ENCODE assay signal across 8 cellular contexts in the genomic region with DNA sequence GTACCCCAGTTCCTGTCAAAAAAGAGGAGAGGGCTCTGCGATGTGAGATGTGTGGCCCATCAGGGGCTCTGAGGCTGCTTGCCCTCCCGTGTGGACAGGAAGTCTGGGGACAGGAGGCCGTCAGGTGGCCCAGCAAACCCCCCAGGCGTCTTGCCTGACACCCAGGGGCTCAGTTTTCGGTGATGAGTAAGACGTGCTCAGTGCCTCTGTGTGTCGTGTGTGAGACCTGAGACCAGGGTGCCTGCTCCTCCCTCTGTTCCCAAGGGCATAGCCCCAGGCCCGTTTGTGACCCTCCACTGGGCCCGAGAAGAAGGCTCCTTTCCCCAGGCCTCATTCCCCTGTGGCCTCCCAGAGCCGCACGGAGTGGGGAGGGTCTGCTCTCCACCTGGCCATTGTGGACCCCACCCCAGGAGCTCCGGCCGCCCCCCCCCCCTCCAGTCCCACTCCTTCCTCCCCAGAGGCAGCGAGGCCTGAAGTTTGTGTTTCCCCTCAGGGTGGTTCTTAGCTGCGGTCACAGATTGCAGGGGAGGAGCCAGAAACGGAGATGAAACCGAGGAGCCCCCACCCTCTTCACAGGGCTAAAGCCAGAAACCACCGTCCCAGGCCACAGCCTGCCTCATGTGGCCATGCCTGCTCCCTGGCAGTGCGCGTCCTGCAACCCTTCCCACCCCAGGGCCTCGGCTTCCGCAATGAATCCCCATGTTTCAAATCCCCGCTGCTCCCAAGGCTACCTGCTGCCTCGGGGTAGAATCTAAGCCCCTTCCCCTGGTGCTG. TPM values are rescaled to one million over a fixed set of nuclear protein-coding genes. Genes with fewer than 3 reads are reported as not detected.
DNase-seq lines count a peak whose midpoint lies in the region; ATAC-seq and TF ChIP-seq lines count a peak whose summit lies in the region.

No MANE protein-coding gene starts in this region.

- H3K27me3 Mint-ChIP-seq in WTC11 (ENCODE audit: low read depth), result peaks cover 36% of the 10 kb centered on the region

- H3K27ac Mint-ChIP-seq in WTC11, result no peak overlapping the region

- no peaks in the 10 kb centered on the region for H3K36me3 Mint-ChIP-seq in WTC11

- H3K4me1 Mint-ChIP-seq in WTC11, result peaks cover 27% of the 10 kb centered on the region

- H3K9me3 Mint-ChIP-seq in WTC11, result no peaks in the 10 kb centered on the region

- TF ChIP-seq CTCF in WTC11 (IDR thresholded peaks at IDR 0.05), result no peak

- POLR2A ChIA-PET in WTC11 (lab: Charles Lee), result interaction anchor here (0.6 to 2.7 kb wide), 3 partner anchors 10 to 113 kb away, joined by 3 to 20 read pairs (median 9); no protein-coding TSS in a partner anchor

- CTCF ChIA-PET in WTC11 (lab: Charles Lee), result interaction anchor here (0.8 to 2.9 kb wide), 10 partner anchors 9 to 195 kb away, joined by 3 to 25 read pairs (median 8); a partner anchor contains a TSS

- intact Hi-C loops in left colon (cut with DNase I, micrococcal nuclease), result no loop called here

- DNase-seq in NCI-H524 (lab: John Stamatoyannopoulos, UW), result peak; percentile 32 to 73
- no peak for DNase-seq in NCI-H524 treated with DMSO at 0.1 percent for 48 hours (lab: John Stamatoyannopoulos, UW)
- DNase-seq in WTC11 (ENCODE audit: low spot score), result no peak
- peak; percentile 46 to 65 for DNase-seq in left colon
- DNase-seq in UCSD-AML1 (lab: John Stamatoyannopoulos, UW; ENCODE audit: unreplicated experiment), result no peak
- DNase-seq in foreskin melanocyte, result no peak
- no peak for DNase-seq in SK-N-DZ (ENCODE audit: low spot score)

- peak overlapping the region; percentile 57 for H3K4me3 Mint-ChIP-seq in WTC11

- ATAC-seq in HG02943 (IDR thresholded peaks at IDR 0.05; ENCODE audit: low read depth, unreplicated experiment) (peak; percentile 42), WTC11 (0 out of 2 replicates have a peak, but pooled peaks have one; percentile 0), left colon (no peak)

TF ChIP-seq in WTC11, 78 proteins besides CTCF, POLR2A, EP300 and RAD21:
- 0 out of 2 replicates have a peak, but pooled peaks have one; percentile 28 for TF ChIP-seq ZBTB21 (CRISPR knock-in tag; IDR thresholded peaks at IDR 0.05; ENCODE audit: borderline replicate concordance)
- no peak for TF ChIP-seq ZNF671 (CRISPR knock-in tag; IDR thresholded peaks at IDR 0.05)
- TF ChIP-seq PRRX2 (CRISPR knock-in tag; IDR thresholded peaks at IDR 0.05), result no peak

RNA-seq across cellular contexts. Expression of a gene that starts 4.9 kb away (rescaled TPM):
- total RNA-seq in WTC11 (2021) (3,338 to 3,455 TPM (median 3,348 TPM) in 3 replicates), left colon (1,000 to 10,000 TPM; 3,767 to 4,413 TPM)
- polyA plus RNA-seq in SK-N-DZ (2014; cell fraction: cytosol; rRNA removed), result 2,351 and 2,595 TPM in 2 replicates
- 1,254 and 2,322 TPM in 2 replicates for polyA plus RNA-seq in SK-N-DZ (2014; cell fraction: nucleus; rRNA removed)

RNA-seq across cellular contexts. Expression of a gene that starts 10.7 kb away (rescaled TPM):
- total RNA-seq in WTC11 (2021), result 0.31 to 0.89 TPM (median 0.46 TPM) in 3 replicates
- 1 to 10 TPM; 2.3 to 4.9 TPM for total RNA-seq in left colon
- polyA plus RNA-seq in SK-N-DZ (2014; cell fraction: cytosol; rRNA removed), result 0.13 TPM in 1 of 2 replicates, not detected in the other
- 0.52 TPM in 1 of 2 replicates, not detected in the other for polyA plus RNA-seq in SK-N-DZ (2014; cell fraction: nucleus; rRNA removed)

RNA-seq across cellular contexts. Expression of a gene that starts 34.6 kb away (rescaled TPM):
- total RNA-seq in WTC11 (2021), result 44.7 to 54.7 TPM (median 47.8 TPM) in 3 replicates
- total RNA-seq in left colon, result 10 to 100 TPM; 25.4 to 28.8 TPM
- polyA plus RNA-seq in SK-N-DZ (2014; cell fraction: cytosol; rRNA removed), result 40.2 and 49.0 TPM in 2 replicates
- polyA plus RNA-seq in SK-N-DZ (2014; cell fraction: nucleus; rRNA removed), result 85.2 and 88.2 TPM in 2 replicates

Comparison
In these comparisons a context has a peak if more than half of its experiments do, and no peak if none do; other contexts are left out.
1. DNase-seq: peak in NCI-H524 (2 of 2) and left colon (2 of 2); none in NCI-H524 treated with DMSO at 0.1 percent for 48 hours (single experiment), WTC11 (single experiment), UCSD-AML1 (single experiment), foreskin melanocyte (single experiment) and SK-N-DZ (single experiment).